ENCODE assay signal across 2 cellular contexts in genomic region chr1:28935293-28935692, GRCh38.
TF ChIP-seq lines count a peak whose summit lies in the region.

No MANE protein-coding gene starts in this region.

TF ChIP-seq in HEK293, 187 proteins besides CTCF, POLR2A, EP300 and RAD21:
- TF ChIP-seq ZSCAN4 (tag by site-specific recombination; IDR thresholded peaks at IDR 0.05): peak; percentile 67; the same call in 1 of the 2 replicates
- no peak for TF ChIP-seq ZNF639 (tag by site-specific recombination; IDR thresholded peaks at IDR 0.05)

TF ChIP-seq in K562, 482 proteins besides CTCF, POLR2A, EP300 and RAD21 (continued from another document):
- TF ChIP-seq GTF2B (IDR thresholded peaks at IDR 0.05; ENCODE audit: extremely low read depth, insufficient read length): no peak
- TF ChIP-seq MLX (CRISPR knock-in tag; conservative IDR thresholded peaks at IDR 0.05): no peak
- TF ChIP-seq ZNF316 (IDR thresholded peaks at IDR 0.05): 0 out of 2 replicates have a peak, but pooled peaks have one; percentile 1
- TF ChIP-seq VEZF1 (CRISPR knock-in tag; IDR thresholded peaks at IDR 0.05): 0 out of 2 replicates have a peak, but pooled peaks have one; percentile 10
- no peak for TF ChIP-seq HMBOX1 (IDR thresholded peaks at IDR 0.05)
- TF ChIP-seq TAF7 (tag; IDR thresholded peaks at IDR 0.05): no peak
- no peak for TF ChIP-seq MAFG (tag; conservative IDR thresholded peaks at IDR 0.05)
- no peak for TF ChIP-seq CREB5 (CRISPR knock-in tag; IDR thresholded peaks at IDR 0.05)
- TF ChIP-seq ZC3H11A (IDR thresholded peaks at IDR 0.05; ENCODE audit: low read depth, low read length): no peak
- no peak for TF ChIP-seq ZNF76 (CRISPR knock-in tag; IDR thresholded peaks at IDR 0.05; ENCODE audit: borderline replicate concordance)
- TF ChIP-seq MIER1 (IDR thresholded peaks at IDR 0.05; ENCODE audit: low read depth): no peak
- TF ChIP-seq BRF1 (IDR thresholded peaks at IDR 0.05; ENCODE audit: borderline replicate concordance, extremely low read depth, insufficient read length): no peak
- TF ChIP-seq EZH2 (IDR thresholded peaks at IDR 0.05; ENCODE audit: borderline replicate concordance, low read depth, low read length): no peak
- no peak; the same call in none of the 2 replicates for TF ChIP-seq ZNF740 (CRISPR knock-in tag; IDR thresholded peaks at IDR 0.05)
- TF ChIP-seq ZNF740 (tag; IDR thresholded peaks at IDR 0.05): peak in 1 of 2 experiments; percentile 72; a peak in 1 of 4 replicates
- no peak for TF ChIP-seq ZNF347 (CRISPR knock-in tag; IDR thresholded peaks at IDR 0.05; ENCODE audit: low read depth)
